Comparison of ENCODE assay signal across 20 cellular contexts in genomic region chr11:72576196-72576595, GRCh38.
"Had no signal": no experiment of that assay in that cellular context is flagged by ENCODE, and none has a peak within 500 bp of the region (broad histone marks: within the 10 kb centered on the region; RNA-seq: fewer than 3 reads in every experiment).

No MANE protein-coding gene starts in this region.

- H3K27me3 ChIP-seq: foreskin keratinocyte, neural progenitor cell, right lobe of liver, thyroid gland, uterus had no signal

- H3K9ac ChIP-seq: neural progenitor cell, parathyroid adenoma had no signal

- H3K4me1 ChIP-seq: parathyroid adenoma, psoas muscle, right lobe of liver, thyroid gland, uterus had no signal

- H3K9me3 Mint-ChIP-seq: central memory CD8-positive, alpha-beta T cell; effector memory CD8-positive, alpha-beta T cell; immature natural killer cell; naive thymus-derived CD8-positive, alpha-beta T cell; neural progenitor cell; type B pancreatic cell had no signal

- H3K4me3 Mint-ChIP-seq: central memory CD8-positive, alpha-beta T cell; effector memory CD8-positive, alpha-beta T cell; immature natural killer cell; neural progenitor cell; type B pancreatic cell had no signal

- H3K79me2 ChIP-seq: parathyroid adenoma had no signal

- H3K27ac ChIP-seq: foreskin keratinocyte, neural progenitor cell, parathyroid adenoma, psoas muscle, right lobe of liver, spleen, thyroid gland, uterus had no signal

- H3K36me3 Mint-ChIP-seq: immature natural killer cell; naive thymus-derived CD8-positive, alpha-beta T cell; neural progenitor cell; type B pancreatic cell had no signal

- H2AFZ ChIP-seq: neural progenitor cell, parathyroid adenoma had no signal

- H3K4me2 ChIP-seq: neural progenitor cell had no signal

- H3K36me3 ChIP-seq: neural progenitor cell, right lobe of liver, thyroid gland, uterus had no signal

- ATAC-seq: effector memory CD8-positive, alpha-beta T cell; foreskin keratinocyte; left colon; mucosa of descending colon; naive thymus-derived CD8-positive, alpha-beta T cell; psoas muscle; right lobe of liver had no signal

- H3K4me3 ChIP-seq: mucosa of descending colon, neural progenitor cell, psoas muscle, right lobe of liver, spleen, thyroid gland, uterus had no signal

- H3K27ac Mint-ChIP-seq: effector memory CD8-positive, alpha-beta T cell; immature natural killer cell; naive thymus-derived CD8-positive, alpha-beta T cell; neural progenitor cell; type B pancreatic cell had no signal

- DNase-seq: effector memory CD8-positive, alpha-beta T cell; foreskin keratinocyte; immature natural killer cell; kidney; left colon; mucosa of descending colon; occipital lobe; psoas muscle; retina; stimulated activated CD4-positive, alpha-beta T cell treated with anti-CD3 and anti-CD28 coated beads, Interleukin-2, amount 100 ng/mL, for 24 hours; stimulated activated naive CD4-positive, alpha-beta T cell treated with Interleukin-2 at 50 U/mL for 16 hours; thyroid gland had no signal

- H3K9me3 ChIP-seq: mucosa of descending colon, psoas muscle, right lobe of liver, spleen, thyroid gland, uterus had no signal
